In genomic region chr3:11591006-11591360, GRCh38 we compare ENCODE assay signal across 9 cellular contexts. TPM values are rescaled to one million over a fixed set of nuclear protein-coding genes. Genes with fewer than 3 reads are reported as not detected.
A peak's percentile ranks its signal among the peaks of the same experiment; 100 is the strongest.
DNase-seq lines count a peak whose midpoint lies in the region; ATAC-seq and TF ChIP-seq lines count a peak whose summit lies in the region.
"Had no signal": no experiment of that assay in that cellular context is flagged by ENCODE, and none has a peak within 500 bp of the region (broad histone marks: within the 10 kb centered on the region; RNA-seq: fewer than 3 reads in every experiment).

No MANE protein-coding gene starts in this region.

- 59 to 76% methylated on average over 7 of the region's 7 CpGs for WGBS in lung, 2 donors
- 18% methylated on average over 7 of the region's 7 CpGs for WGBS in suprapubic skin

- H3K9me3 ChIP-seq in NT2/D1 (ENCODE audit: insufficient read depth, low read length), result no peaks in the 10 kb centered on the region
- no peaks in the 10 kb centered on the region for H3K9me3 ChIP-seq in lung (ENCODE audit: control insufficient read depth in 2 of 2, insufficient read depth in 1 of 2, low read length in 1 of 2)
- H3K9me3 ChIP-seq in suprapubic skin, result no peaks in the 10 kb centered on the region

- H3K27me3 ChIP-seq in NT2/D1 (ENCODE audit: insufficient read depth, insufficient read length) (no peaks in the 10 kb centered on the region), lung (ENCODE audit: control insufficient read depth, insufficient read depth) (no peaks in the 10 kb centered on the region), suprapubic skin (no peaks in the 10 kb centered on the region)

- no peak overlapping the region for H3K4me3 ChIP-seq in NT2/D1 (ENCODE audit: insufficient read length, low read depth)
- H3K4me3 ChIP-seq in lung, result no peak overlapping the region
- no peak overlapping the region for H3K4me3 ChIP-seq in suprapubic skin

- ATAC-seq in lung (ENCODE audit: insufficient read depth, low FRiP score) (no peak), HG02610 (IDR thresholded peaks at IDR 0.05; ENCODE audit: unreplicated experiment) (no peak)

- H3K36me3 ChIP-seq in NT2/D1 (ENCODE audit: insufficient read depth, insufficient read length, low read length) (peaks cover 43% of the 10 kb centered on the region), lung (ENCODE audit: control insufficient read depth in 2 of 2, insufficient read depth in 2 of 2, low read length in 2 of 2) (peaks cover 0 to 2% of the 10 kb centered on the region in 2 donors), suprapubic skin (no peaks in the 10 kb centered on the region)

- H3K9ac ChIP-seq in NT2/D1 (ENCODE audit: insufficient read length, low read depth), result peak overlapping the region; percentile 11

- H3K4me1 ChIP-seq in NT2/D1 (ENCODE audit: insufficient read depth, insufficient read length), result peaks cover 18% of the 10 kb centered on the region
- peaks cover 37 to 45% of the 10 kb centered on the region in 2 donors for H3K4me1 ChIP-seq in lung (ENCODE audit: control insufficient read depth in 2 of 2, insufficient read depth in 2 of 2, low read length in 2 of 2)
- H3K4me1 ChIP-seq in suprapubic skin, result peaks cover 72% of the 10 kb centered on the region

- TF ChIP-seq EP300 in suprapubic skin (IDR thresholded peaks at IDR 0.05), result no peak

- DNase-seq in NT2/D1 (ENCODE audit: low read depth, low spot score) (no peak), caudate nucleus (lab: John Stamatoyannopoulos, UW) (no peak), lung (ENCODE audit: low spot score) (no peak), suprapubic skin (ENCODE audit: low spot score in 2 of 2) (no peak), NCI-H1417 treated with DMSO at 0.1 percent for 48 hours (lab: John Stamatoyannopoulos, UW) (no peak), LoVo (ENCODE audit: low spot score) (no peak), mucosa of gallbladder (ENCODE audit: low spot score) (no peak)
- DNase-seq: GF-D8 had no signal

- H3K27ac ChIP-seq in caudate nucleus (ENCODE audit: low read depth, low read length) (peak overlapping the region; percentile 85), lung (ENCODE audit: low read depth in 1 of 2, low read length in 1 of 2) (peak overlapping the region; percentile 58 to 76), suprapubic skin (peak overlapping the region; percentile 76)

- no peak for TF ChIP-seq CTCF in lung (IDR thresholded peaks at IDR 0.05; ENCODE audit: control extremely low read depth, extremely low read depth)
- no peak for TF ChIP-seq CTCF in suprapubic skin (IDR thresholded peaks at IDR 0.05)

- TF ChIP-seq POLR2A in suprapubic skin (IDR thresholded peaks at IDR 0.05), result no peak

RNA-seq across cellular contexts. Expression of gene VGLL4, which starts 52.7 kb away (rescaled TPM):
- 10 to 100 TPM; 45.3 to 94.1 TPM for total RNA-seq in lung
- 10 to 100 TPM; 30.5 to 33.4 TPM for polyA plus RNA-seq in lung
- 10 to 100 TPM; 66.8 to 86.5 (median 75.9) TPM for total RNA-seq in suprapubic skin
- 94.2 TPM for total RNA-seq in mucosa of gallbladder
